8 cellular contexts compared by ENCODE assay signal in genomic region chr19:1261512-1261862, GRCh38. TPM values are rescaled to one million over a fixed set of nuclear protein-coding genes. Genes with fewer than 3 reads are reported as not detected.
A peak's percentile ranks its signal among the peaks of the same experiment; 100 is the strongest.
DNase-seq lines count a peak whose midpoint lies in the region; TF ChIP-seq lines count a peak whose summit lies in the region.

No MANE protein-coding gene starts in this region.

- H3K4me3 Mint-ChIP-seq in endothelial cell (ENCODE audit: unreplicated experiment) = peak overlapping the region; percentile 92

- peak overlapping the region; percentile 71 to 72 for H3K4me3 ChIP-seq in neutrophil (ENCODE audit: low read depth in 1 of 2, low read length in 1 of 2)

- H3K4me1 Mint-ChIP-seq in endothelial cell (ENCODE audit: unreplicated experiment) = peaks cover 41% of the 10 kb centered on the region

- no peaks in the 10 kb centered on the region for H3K9me3 Mint-ChIP-seq in endothelial cell (ENCODE audit: unreplicated experiment)

- in situ Hi-C loops in GM13977 (cut with MboI; ENCODE audit: low pct_unique_long_range_greater_than_20kb, low sequenced_read_pairs, unreplicated experiment) = no loop called here

- peaks cover 86% of the 10 kb centered on the region in 2 experiments for H3K4me1 ChIP-seq in neutrophil (ENCODE audit: control insufficient read depth in 1 of 2, insufficient read depth in 1 of 2, low read depth in 1 of 2, low read length in 1 of 2)

- peak; percentile 8 for TF ChIP-seq POLR2A in GM19099 (IDR thresholded peaks at IDR 0.05; ENCODE audit: extremely low read depth, insufficient read length, low read depth)

- TF ChIP-seq CTCF in endothelial cell (IDR thresholded peaks at IDR 0.05; ENCODE audit: unreplicated experiment) = peak; percentile 22
- TF ChIP-seq CTCF in neutrophil (IDR thresholded peaks at IDR 0.05) = peak; percentile 41
- no peak for TF ChIP-seq CTCF in GM13977 (IDR thresholded peaks at IDR 0.05; ENCODE audit: extremely low read depth, insufficient read depth, missing control alignments)

- peak overlapping the region; percentile 100 for H3K27ac ChIP-seq in neutrophil

- H3K27me3 Mint-ChIP-seq in endothelial cell (ENCODE audit: unreplicated experiment) = peaks cover 22% of the 10 kb centered on the region

- H3K9me3 ChIP-seq in neutrophil = no peaks in the 10 kb centered on the region

- peaks cover 37% of the 10 kb centered on the region for H3K36me3 ChIP-seq in neutrophil

- H3K27ac Mint-ChIP-seq in endothelial cell (ENCODE audit: unreplicated experiment) = peak overlapping the region; percentile 89

- H3K27me3 ChIP-seq in neutrophil = no peaks in the 10 kb centered on the region

- peak; percentile 67 for DNase-seq in RKO (ENCODE audit: low spot score)
- DNase-seq in endothelial cell (ENCODE audit: low spot score) = no peak
- DNase-seq in GM03348 (ENCODE audit: low spot score) = no peak
- no peak for DNase-seq in GM13977 (ENCODE audit: low spot score)
- DNase-seq in NCI-H510A (lab: John Stamatoyannopoulos, UW) = no peak
- no peak for DNase-seq in T-helper 9 cell

- peaks cover 12% of the 10 kb centered on the region for H3K36me3 Mint-ChIP-seq in endothelial cell (ENCODE audit: low read depth, unreplicated experiment)

RNA-seq across cellular contexts. Expression of gene CIRBP, which starts 7.6 kb away (rescaled TPM):
- 315 TPM for total RNA-seq in endothelial cell (ENCODE audit: unreplicated experiment)

RNA-seq across cellular contexts. Expression of gene MIDN, which starts 13.1 kb away (rescaled TPM):
- total RNA-seq in endothelial cell (ENCODE audit: unreplicated experiment) = 204 TPM

RNA-seq across cellular contexts. Expression of gene FAM174C, which starts 13.8 kb away (rescaled TPM):
- total RNA-seq in endothelial cell (ENCODE audit: unreplicated experiment) = 22.7 TPM

RNA-seq across cellular contexts. Expression of gene ATP5F1D, which starts 19.9 kb away (rescaled TPM):
- total RNA-seq in endothelial cell (ENCODE audit: unreplicated experiment) = 175 TPM

RNA-seq across cellular contexts. Expression of gene CBARP, which starts 23.7 kb away (rescaled TPM):
- 10.4 TPM for total RNA-seq in endothelial cell (ENCODE audit: unreplicated experiment)
